Comparison of ENCODE assay signal across 10 cellular contexts in genomic region chr12:77847665-77848431, GRCh38. TPM values are rescaled to one million over a fixed set of nuclear protein-coding genes. Genes with fewer than 3 reads are reported as not detected.
DNase-seq lines count a peak whose midpoint lies in the region; ATAC-seq and TF ChIP-seq lines count a peak whose summit lies in the region.
"Had no signal": no experiment of that assay in that cellular context is flagged by ENCODE, and none has a peak within 500 bp of the region (broad histone marks: within the 10 kb centered on the region; RNA-seq: fewer than 3 reads in every experiment).

No MANE protein-coding gene starts in this region.

- H3K36me3 ChIP-seq in neuronal stem cell (replicated peaks in 1 of 2; ENCODE audit: control insufficient read depth in 2 of 2, insufficient read depth in 2 of 2, low read length in 2 of 2), result no peaks in the 10 kb centered on the region

- no peak overlapping the region for H3K4me2 ChIP-seq in neuronal stem cell (ENCODE audit: insufficient read depth, low read length, poor library complexity, severe bottlenecking)

- H3K4me1 ChIP-seq in neuronal stem cell (ENCODE audit: control insufficient read depth in 2 of 2, insufficient read depth in 1 of 2, low read depth in 1 of 2, low read length in 2 of 2), result peaks cover 4 to 19% of the 10 kb centered on the region in 2 donors
- H3K4me1 ChIP-seq: parathyroid adenoma had no signal

- no peak overlapping the region for H3K18ac ChIP-seq in neuronal stem cell (ENCODE audit: low read length)

- H3K79me1 ChIP-seq in neuronal stem cell (ENCODE audit: low read depth, low read length), result no peaks in the 10 kb centered on the region

- no peaks in the 10 kb centered on the region for H3K27me3 ChIP-seq in neuronal stem cell (ENCODE audit: control insufficient read depth in 3 of 3, insufficient read depth in 3 of 3, low read depth in 1 of 3, low read length in 3 of 3)

- no peak overlapping the region for H2BK120ac ChIP-seq in neuronal stem cell (ENCODE audit: low read depth, low read length)

- no peaks in the 10 kb centered on the region for H3K9me3 ChIP-seq in neuronal stem cell (replicated peaks in 1 of 2; ENCODE audit: control insufficient read depth in 2 of 2, insufficient read depth in 1 of 2, low read depth in 1 of 2, low read length in 2 of 2)

- H3K4me3 ChIP-seq in choroid plexus epithelial cell (ENCODE audit: low read depth, low read length), result no peak overlapping the region
- H3K4me3 ChIP-seq in neuronal stem cell (ENCODE audit: low read length in 2 of 2), result no peak overlapping the region

- H3K14ac ChIP-seq in neuronal stem cell (ENCODE audit: low read length), result no peak overlapping the region

- H3K4ac ChIP-seq in neuronal stem cell (ENCODE audit: low read length), result no peak overlapping the region

- no peak for TF ChIP-seq CTCF in choroid plexus epithelial cell (conservative IDR thresholded peaks at IDR 0.05; ENCODE audit: low read depth, low read length)

- peak; percentile 45 for DNase-seq in EL
- peak; percentile 98 for DNase-seq in HT1080 (ENCODE audit: low read depth)
- peak; percentile 95 for DNase-seq in choroid plexus epithelial cell (ENCODE audit: low read depth)
- DNase-seq in neuronal stem cell (ENCODE audit: low spot score), result no peak
- no peak for DNase-seq in iPS-NIHi11 (ENCODE audit: low spot score)
- DNase-seq in NK-92 treated with Interleukin-12 subunit alpha and Interleukin-12 subunit beta, amount 100 ng/mL, for 24 hours (lab: John Stamatoyannopoulos, UW), result no peak
- no peak for DNase-seq in activated T-cell treated with anti-CD3 and anti-CD28 coated beads for 4 hours

- no peak overlapping the region for H4K91ac ChIP-seq in neuronal stem cell (ENCODE audit: low read depth, low read length, poor library complexity)

- no peak overlapping the region for H3K9ac ChIP-seq in neuronal stem cell (ENCODE audit: low read depth, low read length, poor library complexity)
- H3K9ac ChIP-seq: parathyroid adenoma had no signal

- H4K8ac ChIP-seq in neuronal stem cell (ENCODE audit: low read depth, low read length), result no peak overlapping the region

- H3K23ac ChIP-seq in neuronal stem cell (ENCODE audit: low read depth, low read length, poor library complexity), result no peak overlapping the region

- H2BK12ac ChIP-seq in neuronal stem cell (ENCODE audit: low read length), result no peak overlapping the region

- no peak overlapping the region for H2BK5ac ChIP-seq in neuronal stem cell (ENCODE audit: low read length)

- H2AK5ac ChIP-seq in neuronal stem cell (ENCODE audit: low read depth, low read length), result no peak overlapping the region

- peak overlapping the region; percentile 36 for H2AFZ ChIP-seq in neuronal stem cell (ENCODE audit: low read length)
- H2AFZ ChIP-seq: parathyroid adenoma had no signal

- WGBS in neuronal stem cell (ENCODE audit: extremely low coverage in 2 of 2, insufficient read length in 2 of 2, insufficient replicate concordance in 1 of 2), 2 donors, result no CpG with 5 or more reads among the region's 3 CpGs

- H3K27ac ChIP-seq in neuronal stem cell (replicated peaks; ENCODE audit: low read length), result no peak overlapping the region
- H3K27ac ChIP-seq: parathyroid adenoma had no signal

- no peak overlapping the region for H2BK15ac ChIP-seq in neuronal stem cell (ENCODE audit: low read length)

- no peak for ATAC-seq in GM18867 (IDR thresholded peaks at IDR 0.05; ENCODE audit: unreplicated experiment)

RNA-seq across cellular contexts. Expression of gene NAV3, which starts 17.2 kb away (rescaled TPM):
- total RNA-seq in HT1080 (2014; rRNA removed; shearing (Covaris generic)), result 59.7 and 71.0 TPM in 2 replicates
- polyA plus RNA-seq in HT1080 (2015; cell fraction: cytosol; rRNA removed), result 7.4 and 25.6 TPM in 2 replicates
- polyA plus RNA-seq in HT1080 (2015; cell fraction: nucleus; rRNA removed), result 24.3 and 28.9 TPM in 2 replicates
- 4.2 TPM for polyA plus RNA-seq in neuronal stem cell (2013, experiment 1 of 2)
- polyA plus RNA-seq in neuronal stem cell (2013, experiment 2 of 2), result 3.4 TPM
- total RNA-seq: activated CD8-positive, alpha-beta memory T cell treated with anti-CD3 and anti-CD28 coated beads for 36 hours had no signal

Comparison
In these comparisons a context has a peak if more than half of its experiments do, and no peak if none do; other contexts are left out.
1. DNase-seq: peak in EL (single experiment), HT1080 (single experiment) and choroid plexus epithelial cell (single experiment); none in neuronal stem cell (single experiment), iPS-NIHi11 (single experiment), NK-92 treated with Interleukin-12 subunit alpha and Interleukin-12 subunit beta, amount 100 ng/mL, for 24 hours (single experiment) and activated T-cell treated with anti-CD3 and anti-CD28 coated beads for 4 hours (single experiment).